Comparison of ENCODE assay signal across 21 cellular contexts in genomic region chr17:3986939-3987335, GRCh38. TPM values are rescaled to one million over a fixed set of nuclear protein-coding genes. Genes with fewer than 3 reads are reported as not detected.
A peak's percentile ranks its signal among the peaks of the same experiment; 100 is the strongest.
DNase-seq lines count a peak whose midpoint lies in the region; ATAC-seq, FAIRE-seq and TF ChIP-seq lines count a peak whose summit lies in the region.
"Had no signal": no experiment of that assay in that cellular context is flagged by ENCODE, and none has a peak within 500 bp of the region (broad histone marks: within the 10 kb centered on the region; RNA-seq: fewer than 3 reads in every experiment).

No MANE protein-coding gene starts in this region.

- H2BK20ac ChIP-seq in H1 (ENCODE audit: low read length): no peak overlapping the region

- H2BK5ac ChIP-seq in H1 (ENCODE audit: low read depth, low read length): no peak overlapping the region

- H3K18ac ChIP-seq in H1 (ENCODE audit: extremely low read depth, low read length): no peak overlapping the region; the same call in 1 of the 2 replicates

- no peaks in the 10 kb centered on the region for H3K79me1 ChIP-seq in H1 (ENCODE audit: low read depth, low read length)

- H4K8ac ChIP-seq in H1 (ENCODE audit: extremely low read depth, insufficient read depth, low read length): no peak overlapping the region

- POLR2A ChIA-PET in SK-N-SH (lab: Yijun Ruan, JAX): no interaction called here
- POLR2A ChIA-PET in H1 (lab: Charles Lee; ENCODE audit: partially characterized antibody): interaction anchor here (1.6 kb wide), 1 partner anchor 15 kb away, joined by 4 read pairs; no protein-coding TSS in a partner anchor

- TF ChIP-seq CTCF in SK-N-SH (IDR thresholded peaks at IDR 0.05): no peak
- no peak for TF ChIP-seq CTCF in H1 (IDR thresholded peaks at IDR 0.05; ENCODE audit: control extremely low read depth in 1 of 3, insufficient read depth in 1 of 3, low read depth in 1 of 3, low read length in 3 of 3)
- no peak for TF ChIP-seq CTCF in osteoblast (IDR thresholded peaks at IDR 0.05; ENCODE audit: extremely low read depth, low read depth, low read length)

- H3K9me3 ChIP-seq in SK-N-SH (no peaks in the 10 kb centered on the region), H1 (ENCODE audit: insufficient read depth in 2 of 2, low read depth in 1 of 2, low read length in 1 of 2) (no peaks in the 10 kb centered on the region), osteoblast (ENCODE audit: low read depth, low read length) (no peaks in the 10 kb centered on the region)
- H3K9me3 ChIP-seq: MG63 had no signal

- ATAC-seq in SK-N-SH treated with all-trans-retinoic acid at 6 μM for 48 hours: no peak
- no peak for ATAC-seq in HG03175 (IDR thresholded peaks at IDR 0.05; ENCODE audit: unreplicated experiment)
- ATAC-seq in HG03045 (IDR thresholded peaks at IDR 0.05; ENCODE audit: unreplicated experiment): no peak
- ATAC-seq: PC-3 had no signal

- TF ChIP-seq EP300 in SK-N-SH (IDR thresholded peaks at IDR 0.05; ENCODE audit: borderline replicate concordance in 1 of 2, low read depth in 1 of 2, low read length in 1 of 2) (no peak), H1 (IDR thresholded peaks at IDR 0.05; ENCODE audit: borderline replicate concordance in 1 of 2, low read depth in 2 of 2, low read length in 2 of 2) (no peak)

- no peaks in the 10 kb centered on the region for H3K23me2 ChIP-seq in H1 (ENCODE audit: low read depth, low read length)

- H2BK12ac ChIP-seq in H1 (ENCODE audit: low read depth, low read length): no peak overlapping the region

- H3K4me3 ChIP-seq in SK-N-SH (ENCODE audit: low read depth in 2 of 2, low read length in 1 of 2) (no peak overlapping the region), H7 (ENCODE audit: insufficient read depth, low read depth, low read length) (no peak overlapping the region), H1 (ENCODE audit: extremely low read depth in 1 of 4, insufficient read depth in 2 of 4, low read depth in 3 of 4, low read length in 4 of 4) (no peak overlapping the region), osteoblast (ENCODE audit: insufficient read depth, low read length) (no peak overlapping the region)
- H3K4me3 ChIP-seq: GM23248, MG63 had no signal

- H2AFZ ChIP-seq in SK-N-SH (ENCODE audit: low read depth) (no peak overlapping the region), H1 (ENCODE audit: low read length) (no peak overlapping the region), osteoblast (ENCODE audit: low read length) (no peak overlapping the region)
- H2AFZ ChIP-seq: GM23248 had no signal

- DNase-seq in SK-N-SH (peak; percentile 12), H7 (peak; percentile 47), H1 (ENCODE audit: low read depth in 1 of 2, low spot score in 2 of 2) (no peak), osteoblast (ENCODE audit: insufficient read length, low spot score, missing footprints) (peak; percentile 27), NCI-H82 (lab: John Stamatoyannopoulos, UW) (no peak)
- DNase-seq: AML-193; CD4-positive, CD25-positive, alpha-beta regulatory T cell; COR-L47; GDM1; GM23248; Kasumi-1; MG63; NCI-H1048; NCI-H1436 treated with DMSO at 0.1 percent for 48 hours; NCI-H2029 treated with DMSO at 0.1 percent for 48 hours; NCI-H446 treated with DMSO at 0.1 percent for 48 hours; PC-3 had no signal

- H4K20me1 ChIP-seq in SK-N-SH (ENCODE audit: insufficient read depth): no peaks in the 10 kb centered on the region
- no peaks in the 10 kb centered on the region for H4K20me1 ChIP-seq in H1 (replicated peaks in 1 of 2; ENCODE audit: control insufficient read depth in 1 of 2, insufficient read depth in 2 of 2, low read length in 2 of 2)
- H4K20me1 ChIP-seq in osteoblast (ENCODE audit: insufficient read depth, low read length): no peaks in the 10 kb centered on the region

- H3K23ac ChIP-seq in H1 (ENCODE audit: insufficient read length): no peak overlapping the region

- H3K27ac ChIP-seq in SK-N-SH (ENCODE audit: low read depth in 2 of 2, low read length in 1 of 2) (no peak overlapping the region), H1 (ENCODE audit: low read depth, low read length) (no peak overlapping the region), osteoblast (ENCODE audit: low read depth, low read length) (no peak overlapping the region)
- H3K27ac ChIP-seq: 22Rv1, GM23248 had no signal

- H3K14ac ChIP-seq in H1 (ENCODE audit: insufficient read length): no peak overlapping the region

- H3K9me2 ChIP-seq in SK-N-SH: no peaks in the 10 kb centered on the region

- H2BK120ac ChIP-seq in H1 (replicated peaks; ENCODE audit: low read depth, low read length): no peak overlapping the region

- no peaks in the 10 kb centered on the region; a peak in 1 of 4 replicates for H3K4me1 ChIP-seq in SK-N-SH (ENCODE audit: control insufficient read depth in 1 of 2, insufficient read depth in 2 of 2, low read depth in 1 of 2, low read length in 1 of 2)
- H3K4me1 ChIP-seq in H1 (replicated peaks in 1 of 4; ENCODE audit: control insufficient read depth in 3 of 4, insufficient read depth in 4 of 4, low read length in 3 of 4): peaks cover under 1 to 11% (median 3%) of the 10 kb centered on the region in 4 experiments; a peak in 4 of 7 replicates
- peaks cover 12% of the 10 kb centered on the region for H3K4me1 ChIP-seq in osteoblast (ENCODE audit: insufficient read depth, low read length)

- no peak overlapping the region for H4K91ac ChIP-seq in H1 (replicated peaks; ENCODE audit: insufficient read length, low read length)

- no peaks in the 10 kb centered on the region for H3K79me2 ChIP-seq in SK-N-SH (ENCODE audit: insufficient read depth)
- no peaks in the 10 kb centered on the region for H3K79me2 ChIP-seq in H1 (ENCODE audit: control insufficient read depth in 1 of 2, insufficient read depth in 2 of 2, low read length in 2 of 2)
- no peaks in the 10 kb centered on the region for H3K79me2 ChIP-seq in osteoblast (ENCODE audit: insufficient read depth, low read length)

- H3K9ac ChIP-seq in SK-N-SH (no peak overlapping the region), H1 (replicated peaks in 1 of 4; ENCODE audit: extremely low read depth in 1 of 4, low read depth in 3 of 4, low read length in 3 of 4) (no peak overlapping the region)
- H3K9ac ChIP-seq: GM23248 had no signal

- H3K27me3 ChIP-seq in SK-N-SH (ENCODE audit: insufficient read depth) (no peaks in the 10 kb centered on the region; the same call in 1 of the 2 replicates), H7 (ENCODE audit: control insufficient read depth, insufficient read depth, low read length) (no peaks in the 10 kb centered on the region), H1 (replicated peaks in 1 of 4; ENCODE audit: control insufficient read depth in 3 of 4, extremely low read depth in 1 of 4, insufficient read depth in 3 of 4, low read length in 3 of 4) (no peaks in the 10 kb centered on the region), osteoblast (ENCODE audit: insufficient read depth, low read length) (no peaks in the 10 kb centered on the region)
- H3K27me3 ChIP-seq: MG63 had no signal

- CTCF ChIA-PET in SK-N-SH (lab: Yijun Ruan, JAX) (interaction anchor here (0.9 to 1.9 kb wide), 4 partner anchors 13 to 88 kb away, joined by 3 to 6 read pairs (median 3); no protein-coding TSS in a partner anchor), H1 (lab: Charles Lee; ENCODE audit: partially characterized antibody) (interaction anchor here (2.3 kb wide), 1 partner anchor 18 kb away, joined by 7 read pairs; no protein-coding TSS in a partner anchor)

- TF ChIP-seq RAD21 in SK-N-SH (IDR thresholded peaks at IDR 0.05; ENCODE audit: low read length): no peak
- TF ChIP-seq RAD21 in H1 (IDR thresholded peaks at IDR 0.05 in 1 of 2, conservative IDR thresholded peaks at IDR 0.05 in 1 of 2; ENCODE audit: low read depth in 2 of 2, low read length in 2 of 2): no peak

- H4K5ac ChIP-seq in H1 (ENCODE audit: insufficient read length, low read depth, low read length): no peak overlapping the region

- WGBS in SK-N-SH (ENCODE audit: low lambda C conversion rate): 52% methylated on average over 8 of the region's 8 CpGs
- 80% methylated on average over 3 of the region's 8 CpGs; no CpG with 5 or more reads in 1 of the 2 experiments for WGBS in H1 (ENCODE audit: extremely low coverage in 1 of 2, insufficient coverage in 1 of 2, insufficient read length in 1 of 2, insufficient replicate concordance in 2 of 2, low coverage in 1 of 2, low lambda C conversion rate in 2 of 2, missing lambda C conversion rate in 1 of 2), 2 experiments

- H2BK15ac ChIP-seq in H1 (ENCODE audit: low read length): 0 out of 2 replicates have a peak overlapping the region, but pooled peaks have one; percentile 61

- H2AK5ac ChIP-seq in H1 (ENCODE audit: low read depth, low read length): no peak overlapping the region

- no peak overlapping the region for H3K4ac ChIP-seq in H1 (replicated peaks; ENCODE audit: insufficient read length, low read depth, low read length)

- no peaks in the 10 kb centered on the region for H3K36me3 ChIP-seq in SK-N-SH (replicated peaks in 1 of 2; ENCODE audit: control insufficient read depth in 1 of 2, insufficient read depth in 2 of 2, low read length in 1 of 2)
- H3K36me3 ChIP-seq in H7 (replicated peaks; ENCODE audit: control insufficient read depth, insufficient read depth, low read length): no peaks in the 10 kb centered on the region
- H3K36me3 ChIP-seq in H1 (ENCODE audit: control insufficient read depth in 2 of 4, insufficient read depth in 4 of 4, low read length in 3 of 4): no peaks in the 10 kb centered on the region
- no peaks in the 10 kb centered on the region for H3K36me3 ChIP-seq in osteoblast (ENCODE audit: insufficient read depth, low read length)
- H3K36me3 ChIP-seq: MG63 had no signal

- H3K4me2 ChIP-seq in SK-N-SH: no peak overlapping the region
- no peak overlapping the region for H3K4me2 ChIP-seq in H1 (ENCODE audit: insufficient read depth in 1 of 2, low read depth in 2 of 2, low read length in 2 of 2)
- H3K4me2 ChIP-seq in osteoblast (ENCODE audit: insufficient read depth, low read length): no peak overlapping the region

- no peak for TF ChIP-seq POLR2A in H1 (IDR thresholded peaks at IDR 0.05; ENCODE audit: control extremely low read depth in 1 of 2, low read depth in 2 of 2, low read length in 2 of 2)

- H3F3A ChIP-seq in SK-N-SH (replicated peaks; ENCODE audit: insufficient read depth): no peaks in the 10 kb centered on the region

- no peak for FAIRE-seq in H1 (lab: Jason Lieb, UNC)

- H3K56ac ChIP-seq in H1 (replicated peaks; ENCODE audit: insufficient read length, low read depth, low read length): no peak overlapping the region

RNA-seq across cellular contexts. Expression of gene ATP2A3, which starts 22.7 kb away (rescaled TPM):
- polyA plus RNA-seq in SK-N-SH (2012; rRNA removed) (1.9 and 2.1 TPM in 2 replicates), H1 (2011; rRNA removed) (18.4 and 28.7 TPM in 2 replicates)
- polyA plus RNA-seq in SK-N-SH (2012; cell fraction: cytosol; rRNA removed): 0.67 and 0.92 TPM in 2 replicates
- 4.9 and 5.6 TPM in 2 replicates for polyA plus RNA-seq in SK-N-SH (2012; cell fraction: nucleus; rRNA removed)
- total RNA-seq in H7 (2014; rRNA removed; shearing (Covaris generic)): 5.7 and 5.8 TPM in 2 replicates
- 32.0 and 32.5 TPM in 2 replicates for total RNA-seq in H1 (2021; fragmentation: NEBNext Ultra II Directional; extraction: Animal tissue kit (Norgen Biotek cat#: 25700))
- 17.3 TPM for polyA plus RNA-seq in H1 (2011; cell fraction: cytosol; rRNA removed)
- polyA plus RNA-seq in H1 (2011; cell fraction: nucleus; rRNA removed): 53.0 TPM
- polyA plus RNA-seq in H1 (2012, experiment 1 of 2): 15.4 to 27.6 TPM (median 23.1 TPM) in 4 replicates
- 16.2 TPM for polyA plus RNA-seq in H1 (2012, experiment 2 of 2)
- 40.2 TPM for polyA plus RNA-seq in H1 (2013, experiment 1 of 2)
- 37.1 TPM for polyA plus RNA-seq in H1 (2013, experiment 2 of 2)
- polyA minus RNA-seq in H1 (2011; rRNA and poly(A)+ RNA removed): 12.7 and 14.2 TPM in 2 replicates
- polyA minus RNA-seq in H1 (2011; cell fraction: cytosol; rRNA and poly(A)+ RNA removed): 13.9 TPM
- 22.1 TPM for polyA minus RNA-seq in H1 (2011; cell fraction: nucleus; rRNA and poly(A)+ RNA removed)
- total RNA-seq in osteoblast: 1.4 and 1.8 TPM in 2 replicates

Comparison
In these comparisons a context has a peak if more than half of its experiments do, and no peak if none do; other contexts are left out.
1. DNase-seq: peak in SK-N-SH (single experiment), H7 (single experiment) and osteoblast (single experiment); none in H1 (0 of 2) and NCI-H82 (single experiment).